In genomic region chr3:21105784-21106183, GRCh38 we compare ENCODE assay signal across 19 cellular contexts.
DNase-seq lines count a peak whose midpoint lies in the region; ATAC-seq and TF ChIP-seq lines count a peak whose summit lies in the region.
"Had no signal": no experiment of that assay in that cellular context is flagged by ENCODE, and none has a peak within 500 bp of the region (broad histone marks: within the 10 kb centered on the region; RNA-seq: fewer than 3 reads in every experiment).

No MANE protein-coding gene starts in this region.

- TF ChIP-seq POLR2A in gastroesophageal sphincter (IDR thresholded peaks at IDR 0.05): no peak

- ATAC-seq in gastroesophageal sphincter: peak; percentile 19
- peak; percentile 28 for ATAC-seq in thoracic aorta (ENCODE audit: insufficient number of reproducible peaks, low FRiP score, low read depth)
- ATAC-seq in esophagus mucosa: no peak
- ATAC-seq: A549; CD8-positive, alpha-beta T cell had no signal

- peaks cover 6 to 13% of the 10 kb centered on the region in 2 experiments; a peak in 4 of 5 replicates for H3K9me3 Mint-ChIP-seq in H9

- H3K4me3 Mint-ChIP-seq in H9: no peak overlapping the region
- H3K4me3 Mint-ChIP-seq: B cell; CD4-positive, alpha-beta T cell; CD8-positive, alpha-beta T cell had no signal

- no peaks in the 10 kb centered on the region for H3K9me3 ChIP-seq in H9 (ENCODE audit: control insufficient read depth, low read depth, low read length)
- peaks cover 0 to 16% (median 0%) of the 10 kb centered on the region in 3 donors for H3K9me3 ChIP-seq in gastroesophageal sphincter
- H3K9me3 ChIP-seq in neuronal stem cell (replicated peaks in 1 of 2; ENCODE audit: control insufficient read depth in 2 of 2, insufficient read depth in 1 of 2, low read depth in 1 of 2, low read length in 2 of 2): peaks cover 0 to 2% of the 10 kb centered on the region in 2 donors
- no peaks in the 10 kb centered on the region for H3K9me3 ChIP-seq in thoracic aorta
- H3K9me3 ChIP-seq in mesenchymal stem cell (ENCODE audit: control insufficient read depth, low read length): peaks cover 10% of the 10 kb centered on the region
- H3K9me3 ChIP-seq: Caco-2 had no signal

- no peaks in the 10 kb centered on the region for H3K23me2 ChIP-seq in H9 (ENCODE audit: insufficient read length, low read depth, low read length, poor library complexity, severe bottlenecking)

- H3T11ph ChIP-seq in H9 (ENCODE audit: low read length): no peak overlapping the region

- H3K27ac ChIP-seq in H9 (ENCODE audit: insufficient read length, low read depth, low read length) (no peak overlapping the region), gastroesophageal sphincter (no peak overlapping the region), neuronal stem cell (replicated peaks; ENCODE audit: low read length) (no peak overlapping the region), thoracic aorta (no peak overlapping the region), mesenchymal stem cell (ENCODE audit: low read length, poor library complexity, severe bottlenecking) (no peak overlapping the region)
- H3K27ac ChIP-seq: 22Rv1; A549; BLaER1 treated with 17β-estradiol and CSF1 and Interleukin-3, amounts not matched to agents 10 nM and 100 nM; C4-2B had no signal

- TF ChIP-seq EP300 in gastroesophageal sphincter (IDR thresholded peaks at IDR 0.05): no peak

- H2BK15ac ChIP-seq in H9 (ENCODE audit: low read depth, low read length) (no peak overlapping the region), neuronal stem cell (ENCODE audit: low read length) (no peak overlapping the region), mesenchymal stem cell (ENCODE audit: low read depth, poor library complexity, severe bottlenecking) (no peak overlapping the region)

- H3K27ac Mint-ChIP-seq in H9: no peak overlapping the region; a peak in 1 of 7 replicates
- H3K27ac Mint-ChIP-seq: B cell; CD4-positive, alpha-beta T cell; CD8-positive, alpha-beta T cell had no signal

- H3K4me2 ChIP-seq in H9 (ENCODE audit: insufficient read depth, insufficient read length, low read length) (no peak overlapping the region), neuronal stem cell (ENCODE audit: insufficient read depth, low read length, poor library complexity, severe bottlenecking) (no peak overlapping the region), mesenchymal stem cell (ENCODE audit: low read length, poor library complexity, severe bottlenecking) (no peak overlapping the region)
- H3K4me2 ChIP-seq: A549; BLaER1 treated with 17β-estradiol and CSF1 and Interleukin-3, amounts not matched to agents 10 nM and 100 nM had no signal

- H2AFZ ChIP-seq in H9 (ENCODE audit: low read length) (no peak overlapping the region), neuronal stem cell (ENCODE audit: low read length) (no peak overlapping the region), mesenchymal stem cell (ENCODE audit: low read depth, low read length) (no peak overlapping the region)

- H3K18ac ChIP-seq in H9 (ENCODE audit: insufficient read length, low read depth, low read length) (no peak overlapping the region), neuronal stem cell (ENCODE audit: low read length) (peak overlapping the region; percentile 45), mesenchymal stem cell (ENCODE audit: low read depth in 1 of 2, low read length in 2 of 2) (no peak overlapping the region)

- no peak overlapping the region for H3K4me3 ChIP-seq in gastroesophageal sphincter
- H3K4me3 ChIP-seq in neuronal stem cell (ENCODE audit: low read length in 2 of 2): no peak overlapping the region
- H3K4me3 ChIP-seq in thoracic aorta: no peak overlapping the region
- no peak overlapping the region for H3K4me3 ChIP-seq in mesenchymal stem cell (ENCODE audit: insufficient read depth in 1 of 2, low read depth in 1 of 2, low read length in 2 of 2)
- H3K4me3 ChIP-seq: A549; BLaER1 treated with 17β-estradiol and CSF1 and Interleukin-3, amounts not matched to agents 10 nM and 100 nM had no signal

- no peaks in the 10 kb centered on the region for H3K4me1 ChIP-seq in H9 (ENCODE audit: insufficient read depth, low read length)
- no peaks in the 10 kb centered on the region for H3K4me1 ChIP-seq in gastroesophageal sphincter
- H3K4me1 ChIP-seq in neuronal stem cell (ENCODE audit: control insufficient read depth in 2 of 2, insufficient read depth in 1 of 2, low read depth in 1 of 2, low read length in 2 of 2): no peaks in the 10 kb centered on the region
- no peaks in the 10 kb centered on the region for H3K4me1 ChIP-seq in thoracic aorta (ENCODE audit: control insufficient read depth in 1 of 2, low read depth in 2 of 2)
- H3K4me1 ChIP-seq in mesenchymal stem cell (ENCODE audit: control insufficient read depth, insufficient read depth, low read depth, low read length): no peaks in the 10 kb centered on the region
- H3K4me1 ChIP-seq: A549; BLaER1 treated with 17β-estradiol and CSF1 and Interleukin-3, amounts not matched to agents 10 nM and 100 nM; Caco-2 had no signal

- H3K9ac ChIP-seq in H9 (ENCODE audit: extremely low read depth, insufficient read length, low read length) (no peak overlapping the region), neuronal stem cell (ENCODE audit: low read depth, low read length, poor library complexity) (peak overlapping the region; percentile 13), mesenchymal stem cell (ENCODE audit: low read length) (no peak overlapping the region)
- H3K9ac ChIP-seq: BLaER1 treated with 17β-estradiol and CSF1 and Interleukin-3, amounts not matched to agents 10 nM and 100 nM had no signal

- H3K27me3 Mint-ChIP-seq in H9 (ENCODE audit: low read depth): peaks cover 2% of the 10 kb centered on the region; the same call in 1 of the 2 replicates
- H3K27me3 Mint-ChIP-seq: B cell; CD4-positive, alpha-beta T cell had no signal

- no peak overlapping the region for H2BK12ac ChIP-seq in H9 (ENCODE audit: insufficient read length, low read depth, low read length)
- no peak overlapping the region for H2BK12ac ChIP-seq in neuronal stem cell (ENCODE audit: low read length)
- H2BK12ac ChIP-seq in mesenchymal stem cell (ENCODE audit: low read length in 2 of 2): no peak overlapping the region

- H2BK5ac ChIP-seq in H9 (ENCODE audit: insufficient read length, low read length) (no peak overlapping the region), neuronal stem cell (ENCODE audit: low read length) (no peak overlapping the region), mesenchymal stem cell (ENCODE audit: low read depth, low read length, poor library complexity, severe bottlenecking) (no peak overlapping the region)

- TF ChIP-seq CTCF in H9 (conservative IDR thresholded peaks at IDR 0.05) (no peak), gastroesophageal sphincter (IDR thresholded peaks at IDR 0.05) (no peak), thoracic aorta (IDR thresholded peaks at IDR 0.05) (no peak)

- H3K56ac ChIP-seq in H9 (ENCODE audit: insufficient read length, low read depth, low read length): no peak overlapping the region

- H3K27me3 ChIP-seq in H9 (ENCODE audit: insufficient read depth, low read length) (no peaks in the 10 kb centered on the region), gastroesophageal sphincter (no peaks in the 10 kb centered on the region), neuronal stem cell (ENCODE audit: control insufficient read depth in 3 of 3, insufficient read depth in 3 of 3, low read depth in 1 of 3, low read length in 3 of 3) (no peaks in the 10 kb centered on the region), thoracic aorta (replicated peaks; ENCODE audit: insufficient read depth) (no peaks in the 10 kb centered on the region), mesenchymal stem cell (ENCODE audit: control insufficient read depth in 1 of 2, insufficient read depth in 1 of 2, low read length in 2 of 2) (no peaks in the 10 kb centered on the region)
- H3K27me3 ChIP-seq: BLaER1 treated with 17β-estradiol and CSF1 and Interleukin-3, amounts not matched to agents 10 nM and 100 nM had no signal

- WGBS in H9 (ENCODE audit: extremely low coverage, insufficient read length, low lambda C conversion rate): no CpG with 5 or more reads among the region's 1 CpG
- WGBS in gastroesophageal sphincter (ENCODE audit: low coverage in 1 of 2), 2 donors: no CpG with 5 or more reads among the region's 1 CpG
- no CpG with 5 or more reads among the region's 1 CpG for WGBS in neuronal stem cell (ENCODE audit: extremely low coverage in 2 of 2, insufficient read length in 2 of 2, insufficient replicate concordance in 1 of 2), 2 donors
- 100% methylated on average over 1 of the region's 1 CpG for WGBS in mesenchymal stem cell

- H3K4me1 Mint-ChIP-seq in H9: no peaks in the 10 kb centered on the region
- H3K4me1 Mint-ChIP-seq: B cell had no signal

- H3K79me1 ChIP-seq in H9 (ENCODE audit: insufficient read depth, low read depth, low read length, poor library complexity, severe bottlenecking): no peaks in the 10 kb centered on the region
- H3K79me1 ChIP-seq in neuronal stem cell (ENCODE audit: low read depth, low read length): no peaks in the 10 kb centered on the region
- H3K79me1 ChIP-seq in mesenchymal stem cell (replicated peaks; ENCODE audit: low read length, poor library complexity, severe bottlenecking): no peaks in the 10 kb centered on the region

- H2BK20ac ChIP-seq in H9 (ENCODE audit: low read depth, low read length, poor library complexity, severe bottlenecking): no peak overlapping the region

- no peaks in the 10 kb centered on the region for H4K20me1 ChIP-seq in H9 (ENCODE audit: control insufficient read depth, insufficient read depth, insufficient read length)
- H4K20me1 ChIP-seq: BLaER1 treated with 17β-estradiol and CSF1 and Interleukin-3, amounts not matched to agents 10 nM and 100 nM had no signal

- H3K79me2 ChIP-seq in H9 (ENCODE audit: insufficient read depth, low read length): no peaks in the 10 kb centered on the region

- H3K36me3 Mint-ChIP-seq in H9 (ENCODE audit: insufficient read depth in 1 of 3, low read depth in 3 of 3): no peaks in the 10 kb centered on the region; a peak in 1 of 7 replicates
- H3K36me3 Mint-ChIP-seq: CD8-positive, alpha-beta T cell had no signal

- H3K4ac ChIP-seq in H9 (ENCODE audit: low read depth, low read length) (no peak overlapping the region), neuronal stem cell (ENCODE audit: low read length) (no peak overlapping the region), mesenchymal stem cell (ENCODE audit: low read depth in 1 of 2, low read length in 2 of 2) (no peak overlapping the region)

- DNase-seq in H9 (no peak), neuronal stem cell (ENCODE audit: low spot score) (no peak), thoracic aorta (ENCODE audit: low spot score) (no peak), mesenchymal stem cell (no peak)
- no peak for DNase-seq in stimulated activated CD4-positive, alpha-beta T cell treated with anti-CD3 and anti-CD28 coated beads, Interleukin-1b, Interleukin-23, amount 100 ng/mL, for 48 hours
- DNase-seq: AML-193; Caco-2; Calu3; CD4-positive, alpha-beta T cell; CD8-positive, alpha-beta T cell; DMS79 treated with DMSO at 0.1 percent for 48 hours; GF-D8 had no signal

- H4K8ac ChIP-seq in H9 (replicated peaks; ENCODE audit: insufficient read length, low read depth, low read length) (peak overlapping the region; percentile 4), neuronal stem cell (ENCODE audit: low read depth, low read length) (no peak overlapping the region), mesenchymal stem cell (ENCODE audit: low read length) (no peak overlapping the region)

- H3K23ac ChIP-seq in H9 (ENCODE audit: insufficient read length, low read depth, low read length) (no peak overlapping the region), neuronal stem cell (ENCODE audit: low read depth, low read length, poor library complexity) (no peak overlapping the region), mesenchymal stem cell (ENCODE audit: low read length in 2 of 2) (no peak overlapping the region)

- H3K36me3 ChIP-seq in gastroesophageal sphincter (no peaks in the 10 kb centered on the region), neuronal stem cell (replicated peaks in 1 of 2; ENCODE audit: control insufficient read depth in 2 of 2, insufficient read depth in 2 of 2, low read length in 2 of 2) (no peaks in the 10 kb centered on the region), thoracic aorta (no peaks in the 10 kb centered on the region), mesenchymal stem cell (ENCODE audit: control insufficient read depth in 1 of 2, insufficient read depth in 2 of 2, low read depth in 1 of 2, low read length in 2 of 2) (no peaks in the 10 kb centered on the region)
- H3K36me3 ChIP-seq: BLaER1 treated with 17β-estradiol and CSF1 and Interleukin-3, amounts not matched to agents 10 nM and 100 nM had no signal

- no peak overlapping the region for H2BK120ac ChIP-seq in H9 (ENCODE audit: low read depth, low read length, poor library complexity, severe bottlenecking)
- H2BK120ac ChIP-seq in neuronal stem cell (ENCODE audit: low read depth, low read length): no peak overlapping the region
- H2BK120ac ChIP-seq in mesenchymal stem cell (ENCODE audit: low read depth, low read length): no peak overlapping the region

- H2AK5ac ChIP-seq in H9 (ENCODE audit: insufficient read length, low read length) (no peak overlapping the region), neuronal stem cell (ENCODE audit: low read depth, low read length) (no peak overlapping the region), mesenchymal stem cell (ENCODE audit: low read length, severe bottlenecking) (no peak overlapping the region)

- H4K5ac ChIP-seq in H9 (ENCODE audit: insufficient read length, low read depth, low read length): no peak overlapping the region

- H4K91ac ChIP-seq in H9 (ENCODE audit: insufficient read length, low read depth, low read length) (no peak overlapping the region), neuronal stem cell (ENCODE audit: low read depth, low read length, poor library complexity) (no peak overlapping the region), mesenchymal stem cell (ENCODE audit: low read length) (no peak overlapping the region)

- H3K14ac ChIP-seq in H9 (ENCODE audit: insufficient read depth, low read length): no peak overlapping the region
- peak overlapping the region; percentile 47 for H3K14ac ChIP-seq in neuronal stem cell (ENCODE audit: low read length)
- no peak overlapping the region for H3K14ac ChIP-seq in mesenchymal stem cell (ENCODE audit: low read length in 2 of 2)
